15 cellular contexts compared by ENCODE assay signal in the genomic region with DNA sequence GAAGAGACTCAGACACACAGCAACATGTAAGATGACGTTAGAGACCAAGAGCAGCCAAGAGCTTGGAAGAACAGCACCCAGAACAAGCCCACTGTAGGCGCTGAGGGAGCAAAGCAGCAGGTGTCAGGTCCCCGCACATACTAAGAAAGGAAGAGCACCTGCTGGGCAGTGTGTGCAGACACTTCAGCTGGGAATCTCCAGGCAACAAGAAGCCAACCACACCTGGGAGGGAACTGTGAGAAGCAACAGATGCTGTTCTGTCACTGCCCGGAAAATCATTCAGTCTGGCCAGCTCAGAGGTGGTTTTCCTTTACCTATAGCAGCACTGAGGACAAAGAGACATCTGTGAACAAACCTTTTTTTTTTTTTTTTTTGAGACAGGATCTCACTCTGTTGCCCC. TPM values are rescaled to one million over a fixed set of nuclear protein-coding genes. Genes with fewer than 3 reads are reported as not detected.
DNase-seq lines count a peak whose midpoint lies in the region; ATAC-seq and TF ChIP-seq lines count a peak whose summit lies in the region.
"Had no signal": no experiment of that assay in that cellular context is flagged by ENCODE, and none has a peak within 500 bp of the region (broad histone marks: within the 10 kb centered on the region; RNA-seq: fewer than 3 reads in every experiment).

No MANE protein-coding gene starts in this region.

- H3K4me1 Mint-ChIP-seq in memory B cell: no peaks in the 10 kb centered on the region

- peaks cover 27% of the 10 kb centered on the region for H3K4me1 ChIP-seq in OCI-LY1 (ENCODE audit: insufficient read depth, low read length, severe bottlenecking)
- H3K4me1 ChIP-seq: sigmoid colon, stomach had no signal

- intact Hi-C loops in left ventricle myocardium superior (cut with micrococcal nuclease): no loop called here

- no peaks in the 10 kb centered on the region for H3K9me2 ChIP-seq in OCI-LY1 (ENCODE audit: low read depth, low read length)

- no peaks in the 10 kb centered on the region for H3K9me3 Mint-ChIP-seq in memory B cell
- H3K9me3 Mint-ChIP-seq: activated T-cell treated with anti-CD3 and anti-CD28 coated beads, Interleukin-2, amount 50 U/mL, for 72 hours had no signal

- H3K27me3 Mint-ChIP-seq in memory B cell: no peaks in the 10 kb centered on the region
- H3K27me3 Mint-ChIP-seq: naive thymus-derived CD8-positive, alpha-beta T cell had no signal

- H2AFZ ChIP-seq in OCI-LY1 (ENCODE audit: low read length): no peak overlapping the region

- H3K27ac ChIP-seq in OCI-LY1 (ENCODE audit: low read depth, low read length, poor library complexity, severe bottlenecking): peak overlapping the region; percentile 94
- H3K27ac ChIP-seq: sigmoid colon, stomach had no signal

- no peaks in the 10 kb centered on the region for H4K20me1 ChIP-seq in OCI-LY1 (ENCODE audit: insufficient read depth, low read length)

- ATAC-seq in memory B cell (ENCODE audit: low read depth) (no peak), left ventricle myocardium superior (no peak), GM19452 (IDR thresholded peaks at IDR 0.05; ENCODE audit: unreplicated experiment) (no peak), HG03097 (IDR thresholded peaks at IDR 0.05; ENCODE audit: low FRiP score, unreplicated experiment) (no peak)
- ATAC-seq: activated CD4-positive, CD25-positive, alpha-beta regulatory T cell treated with anti-CD3 and anti-CD28 coated beads, Interleukin-2, amount 50 U/mL, for 24 hours; activated T-cell treated with anti-CD3 and anti-CD28 coated beads, Interleukin-2, amount 50 U/mL, for 72 hours; naive thymus-derived CD8-positive, alpha-beta T cell had no signal

- TF ChIP-seq CTCF in OCI-LY1 (IDR thresholded peaks at IDR 0.05; ENCODE audit: low read length): no peak

- H3K4me3 Mint-ChIP-seq in memory B cell: no peak overlapping the region
- H3K4me3 Mint-ChIP-seq: activated T-cell treated with anti-CD3 and anti-CD28 coated beads, Interleukin-2, amount 50 U/mL, for 72 hours; naive thymus-derived CD8-positive, alpha-beta T cell had no signal

- peak overlapping the region; percentile 29; the same call in 1 of the 2 replicates for H3K9ac ChIP-seq in OCI-LY1 (ENCODE audit: low read length)

- peaks cover 32% of the 10 kb centered on the region for H3K36me3 Mint-ChIP-seq in memory B cell

- H3K4me2 ChIP-seq in OCI-LY1 (ENCODE audit: low read length): peak overlapping the region; percentile 45

- H3K79me2 ChIP-seq in OCI-LY1 (ENCODE audit: insufficient read depth, low read length): no peaks in the 10 kb centered on the region

- H3F3A ChIP-seq in OCI-LY1 (ENCODE audit: insufficient read depth, low read length): no peaks in the 10 kb centered on the region; the same call in 1 of the 2 replicates

- no peaks in the 10 kb centered on the region for H3K27me3 ChIP-seq in OCI-LY1 (ENCODE audit: insufficient read depth, low read length)
- H3K27me3 ChIP-seq: sigmoid colon, stomach had no signal

- peak overlapping the region; percentile 13 for H3K4me3 ChIP-seq in OCI-LY1 (ENCODE audit: low read depth, low read length, poor library complexity, severe bottlenecking)
- H3K4me3 ChIP-seq: sigmoid colon, stomach had no signal

- peak overlapping the region; percentile 49 for H3K27ac Mint-ChIP-seq in memory B cell
- H3K27ac Mint-ChIP-seq: activated T-cell treated with anti-CD3 and anti-CD28 coated beads, Interleukin-2, amount 50 U/mL, for 72 hours had no signal

- no peaks in the 10 kb centered on the region for H3K9me3 ChIP-seq in OCI-LY1 (ENCODE audit: low read length)
- H3K9me3 ChIP-seq: sigmoid colon, stomach had no signal

- H3K36me3 ChIP-seq in OCI-LY1 (ENCODE audit: insufficient read depth, low read length): peaks cover 69% of the 10 kb centered on the region

- DNase-seq in DMS79 (lab: John Stamatoyannopoulos, UW): peak; percentile 90
- DNase-seq in NCI-H146 treated with DMSO at 0.1 percent for 48 hours (lab: John Stamatoyannopoulos, UW; ENCODE audit: unreplicated experiment): peak; percentile 90
- DNase-seq in memory B cell (ENCODE audit: low spot score in 2 of 2): no peak
- no peak for DNase-seq in left ventricle myocardium superior
- no peak for DNase-seq in DMS 273 treated with DMSO at 0.1 percent for 48 hours (lab: John Stamatoyannopoulos, UW)
- DNase-seq: activated T-cell treated with anti-CD3 and anti-CD28 coated beads, Interleukin-2, amount 50 U/mL, for 72 hours; GDM1; naive thymus-derived CD8-positive, alpha-beta T cell; sigmoid colon; stomach; SW 1271 had no signal

RNA-seq across cellular contexts. Expression of gene MNT, which starts 35.7 kb away (rescaled TPM):
- 10.4 TPM for total RNA-seq in left ventricle myocardium superior

Comparison
In these comparisons a context has a peak if more than half of its experiments do, and no peak if none do; other contexts are left out.
1. DNase-seq: peak in DMS79 (single experiment) and NCI-H146 treated with DMSO at 0.1 percent for 48 hours (single experiment); none in memory B cell (0 of 2), left ventricle myocardium superior (single experiment) and DMS 273 treated with DMSO at 0.1 percent for 48 hours (single experiment).